In genomic region chr4:155946486-155946885, GRCh38 we compare ENCODE assay signal across 22 cellular contexts. TPM values are rescaled to one million over a fixed set of nuclear protein-coding genes. Genes with fewer than 3 reads are reported as not detected.
DNase-seq lines count a peak whose midpoint lies in the region; ATAC-seq, FAIRE-seq and TF ChIP-seq lines count a peak whose summit lies in the region.
"Had no signal": no experiment of that assay in that cellular context is flagged by ENCODE, and none has a peak within 500 bp of the region (broad histone marks: within the 10 kb centered on the region; RNA-seq: fewer than 3 reads in every experiment).

No MANE protein-coding gene starts in this region.

- no peaks in the 10 kb centered on the region for H3K9me3 Mint-ChIP-seq in astrocyte (ENCODE audit: unreplicated experiment)
- no peaks in the 10 kb centered on the region for H3K9me3 Mint-ChIP-seq in activated naive CD8-positive, alpha-beta T cell treated with anti-CD3 and anti-CD28 coated beads for 36 hours
- H3K9me3 Mint-ChIP-seq: effector memory CD8-positive, alpha-beta T cell; memory B cell; natural killer cell treated with Interleukin-12 subunit alpha and Interleukin-12 subunit beta and Interleukin-15 and Interleukin-18, amount 100 ng/mL, for 72 hours; T-cell had no signal

- H3K27ac ChIP-seq in A673 (ENCODE audit: low read depth, low read length, poor library complexity, severe bottlenecking), result no peak overlapping the region
- H3K27ac ChIP-seq in astrocyte (ENCODE audit: low read depth, low read length), result no peak overlapping the region
- H3K27ac ChIP-seq in lung (ENCODE audit: low read depth in 1 of 2, low read length in 1 of 2), result no peak overlapping the region
- H3K27ac ChIP-seq: esophagus squamous epithelium had no signal

- H3K9me3 ChIP-seq in A673 (ENCODE audit: low read depth, low read length, poor library complexity, severe bottlenecking) (no peaks in the 10 kb centered on the region), astrocyte (ENCODE audit: insufficient read depth, low read depth, low read length) (no peaks in the 10 kb centered on the region), lung (ENCODE audit: control insufficient read depth in 2 of 2, insufficient read depth in 1 of 2, low read length in 1 of 2) (no peaks in the 10 kb centered on the region)
- H3K9me3 ChIP-seq: esophagus squamous epithelium had no signal

- H3K27me3 ChIP-seq in A673 (replicated peaks; ENCODE audit: insufficient read depth, low read depth, low read length, poor library complexity), result no peaks in the 10 kb centered on the region
- H3K27me3 ChIP-seq in astrocyte (ENCODE audit: insufficient read depth, low read length), result no peaks in the 10 kb centered on the region
- H3K27me3 ChIP-seq in lung (ENCODE audit: control insufficient read depth, insufficient read depth), result no peaks in the 10 kb centered on the region
- H3K27me3 ChIP-seq: esophagus squamous epithelium had no signal

- H3K36me3 ChIP-seq in A673 (ENCODE audit: insufficient read depth, low read length, poor library complexity, severe bottlenecking) (no peaks in the 10 kb centered on the region), astrocyte (ENCODE audit: insufficient read depth, low read length) (peaks cover 3% of the 10 kb centered on the region), lung (ENCODE audit: control insufficient read depth in 2 of 2, insufficient read depth in 2 of 2, low read length in 2 of 2) (peaks cover 0 to under 1% of the 10 kb centered on the region in 2 donors)

- no peak overlapping the region for H3K4me3 Mint-ChIP-seq in astrocyte (ENCODE audit: unreplicated experiment)
- H3K4me3 Mint-ChIP-seq in activated naive CD8-positive, alpha-beta T cell treated with anti-CD3 and anti-CD28 coated beads for 36 hours, result no peak overlapping the region
- H3K4me3 Mint-ChIP-seq: memory B cell; natural killer cell treated with Interleukin-12 subunit alpha and Interleukin-12 subunit beta and Interleukin-15 and Interleukin-18, amount 100 ng/mL, for 72 hours; T-cell had no signal

- H3K4me1 ChIP-seq in A673 (ENCODE audit: insufficient read depth, low read length, poor library complexity, severe bottlenecking), result no peaks in the 10 kb centered on the region
- H3K4me1 ChIP-seq in astrocyte (ENCODE audit: insufficient read depth, low read length), result peaks cover 6% of the 10 kb centered on the region
- no peaks in the 10 kb centered on the region for H3K4me1 ChIP-seq in lung (ENCODE audit: control insufficient read depth in 2 of 2, insufficient read depth in 2 of 2, low read length in 2 of 2)
- H3K4me1 ChIP-seq: esophagus squamous epithelium had no signal

- H3K36me3 Mint-ChIP-seq in astrocyte (ENCODE audit: low read depth, unreplicated experiment), result no peaks in the 10 kb centered on the region
- H3K36me3 Mint-ChIP-seq in activated naive CD8-positive, alpha-beta T cell treated with anti-CD3 and anti-CD28 coated beads for 36 hours, result peaks cover under 1% of the 10 kb centered on the region
- H3K36me3 Mint-ChIP-seq: natural killer cell treated with Interleukin-12 subunit alpha and Interleukin-12 subunit beta and Interleukin-15 and Interleukin-18, amount 100 ng/mL, for 72 hours had no signal

- TF ChIP-seq POLR2A in GM12892 (IDR thresholded peaks at IDR 0.05; ENCODE audit: low read depth, low read length), result no peak

- WGBS in lung, 2 donors, result 34 to 59% methylated on average over 4 of the region's 4 CpGs

- ATAC-seq in lung (ENCODE audit: insufficient read depth, low FRiP score), result peak; percentile 72
- ATAC-seq: effector memory CD8-positive, alpha-beta T cell; natural killer cell treated with Interleukin-12 subunit alpha and Interleukin-12 subunit beta and Interleukin-15 and Interleukin-18, amount 100 ng/mL, for 72 hours; T-cell had no signal

- H3K4me2 ChIP-seq in astrocyte (ENCODE audit: low read length), result no peak overlapping the region
- H3K4me2 ChIP-seq: smooth muscle cell had no signal

- intact Hi-C loops in A673 (cut with micrococcal nuclease; ENCODE audit: unreplicated experiment), result no loop called here

- H2AFZ ChIP-seq in astrocyte (ENCODE audit: low read depth, low read length), result no peak overlapping the region

- no peak overlapping the region for H3K4me3 ChIP-seq in A673 (ENCODE audit: low read depth, low read length, poor library complexity, severe bottlenecking)
- no peak overlapping the region for H3K4me3 ChIP-seq in astrocyte (ENCODE audit: insufficient read depth, low read depth, low read length)
- H3K4me3 ChIP-seq in lung, result no peak overlapping the region
- H3K4me3 ChIP-seq: esophagus squamous epithelium, smooth muscle cell had no signal

- H3K27ac Mint-ChIP-seq in astrocyte (ENCODE audit: unreplicated experiment), result no peak overlapping the region
- no peak overlapping the region for H3K27ac Mint-ChIP-seq in activated naive CD8-positive, alpha-beta T cell treated with anti-CD3 and anti-CD28 coated beads for 36 hours
- H3K27ac Mint-ChIP-seq: memory B cell; natural killer cell treated with Interleukin-12 subunit alpha and Interleukin-12 subunit beta and Interleukin-15 and Interleukin-18, amount 100 ng/mL, for 72 hours; progenitor cell of endocrine pancreas; T-cell had no signal

- no peak for TF ChIP-seq CTCF in A673 (conservative IDR thresholded peaks at IDR 0.05; ENCODE audit: low read depth, low read length)
- no peak for TF ChIP-seq CTCF in astrocyte (IDR thresholded peaks at IDR 0.05; ENCODE audit: insufficient read depth, low read depth, low read length)
- TF ChIP-seq CTCF in lung (IDR thresholded peaks at IDR 0.05; ENCODE audit: control extremely low read depth, extremely low read depth), result no peak

- DNase-seq in A673 (ENCODE audit: low spot score), result peak; percentile 64
- peak; percentile 61 for DNase-seq in EH (ENCODE audit: low read depth)
- peak; percentile 73 for DNase-seq in astrocyte (ENCODE audit: low read depth)
- DNase-seq in lung (ENCODE audit: low spot score), result no peak
- DNase-seq in activated naive CD8-positive, alpha-beta T cell treated with anti-CD3 and anti-CD28 coated beads for 36 hours, result no peak
- no peak for DNase-seq in NK-92 (lab: John Stamatoyannopoulos, UW; ENCODE audit: unreplicated experiment)
- DNase-seq in GM12892 (ENCODE audit: insufficient read length), result no peak
- DNase-seq: anterior cingulate cortex; DND-41; effector memory CD8-positive, alpha-beta T cell; esophagus squamous epithelium; glutamatergic neuron; NCI-H146; NCI-H446 treated with DMSO at 0.1 percent for 48 hours; stimulated activated CD4-positive, alpha-beta T cell treated with anti-CD3 and anti-CD28 coated beads, Interleukin-4, amount 100 ng/mL, for 24 hours; T-cell had no signal

- CTCF ChIA-PET in A673 (lab: Charles Lee), result no interaction called here

- FAIRE-seq in astrocyte (lab: Jason Lieb, UNC) (no peak), GM12892 (lab: Jason Lieb, UNC) (no peak)

- no peaks in the 10 kb centered on the region for H3K79me2 ChIP-seq in astrocyte (ENCODE audit: insufficient read depth, low read length)

- no peaks in the 10 kb centered on the region for H4K20me1 ChIP-seq in astrocyte (ENCODE audit: insufficient read depth, low read length)

- POLR2A ChIA-PET in A673 (lab: Charles Lee; ENCODE audit: low non-redundant PET), result no interaction called here

- no peaks in the 10 kb centered on the region for H3K27me3 Mint-ChIP-seq in astrocyte (ENCODE audit: low read depth, unreplicated experiment)
- H3K27me3 Mint-ChIP-seq in activated naive CD8-positive, alpha-beta T cell treated with anti-CD3 and anti-CD28 coated beads for 36 hours, result no peaks in the 10 kb centered on the region
- H3K27me3 Mint-ChIP-seq: effector memory CD8-positive, alpha-beta T cell; memory B cell; natural killer cell treated with Interleukin-12 subunit alpha and Interleukin-12 subunit beta and Interleukin-15 and Interleukin-18, amount 100 ng/mL, for 72 hours; progenitor cell of endocrine pancreas; T-cell had no signal

- H3K9ac ChIP-seq in astrocyte (ENCODE audit: low read length), result no peak overlapping the region

- BruUV-seq in A673 (replicated peaks; lab: Mats Ljungman, UMichigan), result no TSS peak

- H3K4me1 Mint-ChIP-seq in astrocyte (ENCODE audit: low read depth, unreplicated experiment), result peaks cover 9% of the 10 kb centered on the region
- H3K4me1 Mint-ChIP-seq in activated naive CD8-positive, alpha-beta T cell treated with anti-CD3 and anti-CD28 coated beads for 36 hours, result peaks cover 16% of the 10 kb centered on the region

RNA-seq across cellular contexts. Expression of gene CTSO, which starts 7.2 kb away (rescaled TPM):
- total RNA-seq in A673 (2021) (1.4 and 1.9 TPM in 2 replicates), astrocyte (3.7 and 6.5 TPM in 2 replicates), lung (10 to 100 TPM; 19.1 to 58.3 TPM)
- 10 to 100 TPM in 1 of 2 donors, 1 to 10 TPM in 1; 8.0 to 11.3 TPM for polyA plus RNA-seq in lung
- 1 to 10 TPM; 4.6 to 4.7 TPM for total RNA-seq in activated naive CD8-positive, alpha-beta T cell treated with anti-CD3 and anti-CD28 coated beads for 36 hours
- 7.2 TPM for polyA plus RNA-seq in GM12892 (2012; ENCODE audit: missing spikeins)

RNA-seq across cellular contexts. Expression of gene TDO2, which starts 43.0 kb away (rescaled TPM):
- 0.70 and 1.0 TPM in 2 replicates for total RNA-seq in A673 (2021)
- 0.24 TPM in 1 of 2 replicates, not detected in the other for total RNA-seq in astrocyte
- 10 to 100 TPM in 1 of 2 donors, 1 to 10 TPM in 1; 2.6 to 27.4 TPM for total RNA-seq in lung
- 1 to 10 TPM in 1 of 2 donors, under 1 TPM in 1; 0.43 to 5.6 TPM for polyA plus RNA-seq in lung
- total RNA-seq in activated naive CD8-positive, alpha-beta T cell treated with anti-CD3 and anti-CD28 coated beads for 36 hours, result under 1 TPM; 0.16 to 0.18 TPM
- polyA plus RNA-seq in GM12892 (2012; ENCODE audit: missing spikeins), result not detected
- total RNA-seq: chondrocyte; natural killer cell treated with Interleukin-12 subunit alpha and Interleukin-12 subunit beta and Interleukin-15 and Interleukin-18, amount 100 ng/mL, for 72 hours; subcutaneous adipose tissue had no signal

Comparison
In these comparisons a context has a peak if more than half of its experiments do, and no peak if none do; other contexts are left out.
1. DNase-seq: peak in A673 (single experiment), EH (single experiment) and astrocyte (single experiment); none in lung (single experiment), activated naive CD8-positive, alpha-beta T cell treated with anti-CD3 and anti-CD28 coated beads for 36 hours (single experiment), NK-92 (single experiment) and GM12892 (single experiment).